Comparison of ENCODE assay signal across 12 cellular contexts in genomic region chr9:133657120-133657661, GRCh38. TPM values are rescaled to one million over a fixed set of nuclear protein-coding genes. Genes with fewer than 3 reads are reported as not detected.
DNase-seq lines count a peak whose midpoint lies in the region; ATAC-seq, FAIRE-seq and TF ChIP-seq lines count a peak whose summit lies in the region.
"Had no signal": no experiment of that assay in that cellular context is flagged by ENCODE, and none has a peak within 500 bp of the region (broad histone marks: within the 10 kb centered on the region; RNA-seq: fewer than 3 reads in every experiment).

No MANE protein-coding gene starts in this region.

- no peaks in the 10 kb centered on the region for H3K4me1 Mint-ChIP-seq in Calu3 (ENCODE audit: low read depth, unreplicated experiment)

- H3K27ac Mint-ChIP-seq in Calu3 (ENCODE audit: unreplicated experiment), result no peak overlapping the region
- H3K27ac Mint-ChIP-seq: progenitor cell of endocrine pancreas; stimulated activated effector memory CD8-positive, alpha-beta T cell treated with anti-CD3 and anti-CD28 coated beads, Interleukin-12 subunit alpha, Interleukin-12 subunit beta, amount 100 ng/mL, for 72 hours had no signal

- H2BK5ac ChIP-seq in H1 (ENCODE audit: low read depth, low read length), result no peak overlapping the region

- H3K56ac ChIP-seq in H1 (replicated peaks; ENCODE audit: insufficient read length, low read depth, low read length), result no peak overlapping the region

- H3K9ac ChIP-seq in H1 (replicated peaks in 1 of 4; ENCODE audit: extremely low read depth in 1 of 4, low read depth in 3 of 4, low read length in 3 of 4) (no peak overlapping the region), MM.1S (ENCODE audit: low read length) (no peak overlapping the region)

- H3F3A ChIP-seq in MM.1S (ENCODE audit: insufficient read depth, low read length), result no peaks in the 10 kb centered on the region

- FAIRE-seq in H1 (lab: Jason Lieb, UNC), result no peak

- H2AK5ac ChIP-seq in H1 (ENCODE audit: low read depth, low read length), result no peak overlapping the region

- H3K79me2 ChIP-seq in H1 (ENCODE audit: control insufficient read depth in 1 of 2, insufficient read depth in 2 of 2, low read length in 2 of 2) (no peaks in the 10 kb centered on the region), MM.1S (ENCODE audit: low read length) (no peaks in the 10 kb centered on the region)

- 75% methylated on average over 13 of the region's 13 CpGs for WGBS in right cardiac atrium
- WGBS in H1 (ENCODE audit: extremely low coverage in 1 of 2, insufficient coverage in 1 of 2, insufficient read length in 1 of 2, insufficient replicate concordance in 2 of 2, low coverage in 1 of 2, low lambda C conversion rate in 2 of 2, missing lambda C conversion rate in 1 of 2), 2 experiments, result 84% methylated on average over 11 of the region's 13 CpGs; no CpG with 5 or more reads in 1 of the 2 experiments

- no peaks in the 10 kb centered on the region for H3K9me3 Mint-ChIP-seq in Calu3 (ENCODE audit: low read depth, unreplicated experiment)
- H3K9me3 Mint-ChIP-seq: stimulated activated effector memory CD8-positive, alpha-beta T cell treated with anti-CD3 and anti-CD28 coated beads, Interleukin-12 subunit alpha, Interleukin-12 subunit beta, amount 100 ng/mL, for 72 hours had no signal

- TF ChIP-seq CTCF in H1 (IDR thresholded peaks at IDR 0.05; ENCODE audit: control extremely low read depth in 1 of 3, insufficient read depth in 1 of 3, low read depth in 1 of 3, low read length in 3 of 3) (no peak), Calu3 (IDR thresholded peaks at IDR 0.05; ENCODE audit: unreplicated experiment) (no peak), MM.1S (IDR thresholded peaks at IDR 0.05; ENCODE audit: low read length) (no peak)

- H2AFZ ChIP-seq in H1 (ENCODE audit: low read length) (no peak overlapping the region), MM.1S (ENCODE audit: low read length) (no peak overlapping the region)

- POLR2A ChIA-PET in H1 (lab: Charles Lee; ENCODE audit: partially characterized antibody), result interaction anchor here (1.4 to 2.4 kb wide), 3 partner anchors 9 to 13 kb away, joined by 3 to 7 read pairs (median 7); no protein-coding TSS in a partner anchor

- no peaks in the 10 kb centered on the region for H3K79me1 ChIP-seq in H1 (ENCODE audit: low read depth, low read length)

- no peak overlapping the region for H3K4me2 ChIP-seq in H1 (ENCODE audit: insufficient read depth in 1 of 2, low read depth in 2 of 2, low read length in 2 of 2)
- no peak overlapping the region for H3K4me2 ChIP-seq in MM.1S (ENCODE audit: low read depth, low read length)

- TF ChIP-seq EP300 in H1 (IDR thresholded peaks at IDR 0.05; ENCODE audit: borderline replicate concordance in 1 of 2, low read depth in 2 of 2, low read length in 2 of 2), result no peak

- no peak overlapping the region for H2BK15ac ChIP-seq in H1 (ENCODE audit: low read length)

- peaks cover 3% of the 10 kb centered on the region; the same call in 1 of the 2 replicates for H3K23me2 ChIP-seq in H1 (ENCODE audit: low read depth, low read length)

- TF ChIP-seq RAD21 in H1 (IDR thresholded peaks at IDR 0.05 in 1 of 2, conservative IDR thresholded peaks at IDR 0.05 in 1 of 2; ENCODE audit: low read depth in 2 of 2, low read length in 2 of 2), result no peak

- H3K27me3 ChIP-seq in right cardiac atrium (ENCODE audit: control insufficient read depth, insufficient read depth), result no peaks in the 10 kb centered on the region
- H3K27me3 ChIP-seq in H1 (replicated peaks in 1 of 4; ENCODE audit: control insufficient read depth in 3 of 4, extremely low read depth in 1 of 4, insufficient read depth in 3 of 4, low read length in 3 of 4), result peaks cover 0 to 12% (median 11%) of the 10 kb centered on the region in 4 experiments; a peak in 3 of 7 replicates
- H3K27me3 ChIP-seq in MM.1S (replicated peaks; ENCODE audit: insufficient read depth, low read length), result peaks cover 96% of the 10 kb centered on the region

- DNase-seq in right cardiac atrium, result peak in 2 of 3 donors; percentile 65 to 68
- no peak for DNase-seq in cardiac septum (ENCODE audit: low spot score)
- DNase-seq in NCI-H2171 treated with DMSO at 0.1 percent for 48 hours (lab: John Stamatoyannopoulos, UW), result peak; percentile 82
- no peak for DNase-seq in H1 (ENCODE audit: low read depth in 1 of 2, low spot score in 2 of 2)
- DNase-seq in Calu3, result no peak
- no peak for DNase-seq in MM.1S

- CTCF ChIA-PET in H1 (lab: Charles Lee; ENCODE audit: partially characterized antibody) (interaction anchor here (0.9 to 1.5 kb wide), 4 partner anchors 58 to 534 kb away, joined by 3 to 8 read pairs (median 3); no protein-coding TSS in a partner anchor), Calu3 (lab: Charles Lee) (no interaction called here)

- BruUV-seq in Calu3 (replicated peaks; lab: Mats Ljungman, UMichigan), result no TSS peak

- no peak for TF ChIP-seq POLR2A in H1 (IDR thresholded peaks at IDR 0.05; ENCODE audit: control extremely low read depth in 1 of 2, low read depth in 2 of 2, low read length in 2 of 2)

- no peak overlapping the region for H4K5ac ChIP-seq in H1 (ENCODE audit: insufficient read length, low read depth, low read length)

- H3K4me3 ChIP-seq in right cardiac atrium (ENCODE audit: low read length) (no peak overlapping the region), H1 (ENCODE audit: extremely low read depth in 1 of 4, insufficient read depth in 2 of 4, low read depth in 3 of 4, low read length in 4 of 4) (no peak overlapping the region), MM.1S (ENCODE audit: low read length) (no peak overlapping the region)

- H3K27me3 Mint-ChIP-seq in Calu3 (ENCODE audit: unreplicated experiment), result peaks cover 69% of the 10 kb centered on the region

- no peak overlapping the region for H2BK120ac ChIP-seq in H1 (replicated peaks; ENCODE audit: low read depth, low read length)

- no peak overlapping the region for H4K91ac ChIP-seq in H1 (replicated peaks; ENCODE audit: insufficient read length, low read length)

- peaks cover 3% of the 10 kb centered on the region for H3K4me1 ChIP-seq in right cardiac atrium (ENCODE audit: control insufficient read depth, insufficient read depth, low read length)
- H3K4me1 ChIP-seq in H1 (replicated peaks in 1 of 4; ENCODE audit: control insufficient read depth in 3 of 4, insufficient read depth in 4 of 4, low read length in 3 of 4), result peaks cover 0 to 15% (median 8%) of the 10 kb centered on the region in 4 experiments; a peak in 5 of 7 replicates
- H3K4me1 ChIP-seq in MM.1S (ENCODE audit: low read length), result no peaks in the 10 kb centered on the region

- H3K4me3 Mint-ChIP-seq in Calu3 (ENCODE audit: low read depth, unreplicated experiment), result no peak overlapping the region
- H3K4me3 Mint-ChIP-seq: stimulated activated effector memory CD8-positive, alpha-beta T cell treated with anti-CD3 and anti-CD28 coated beads, Interleukin-12 subunit alpha, Interleukin-12 subunit beta, amount 100 ng/mL, for 72 hours had no signal

- H2BK12ac ChIP-seq in H1 (ENCODE audit: low read depth, low read length), result 0 out of 2 replicates have a peak overlapping the region, but pooled peaks have one; percentile 27

- ATAC-seq in right cardiac atrium, result peak; percentile 3 to 6
- ATAC-seq in HG03139 (IDR thresholded peaks at IDR 0.05; ENCODE audit: unreplicated experiment), result no peak
- ATAC-seq in HG03565 (IDR thresholded peaks at IDR 0.05; ENCODE audit: unreplicated experiment), result no peak
- ATAC-seq: HCT116; stimulated activated effector memory CD8-positive, alpha-beta T cell treated with anti-CD3 and anti-CD28 coated beads, Interleukin-12 subunit alpha, Interleukin-12 subunit beta, amount 100 ng/mL, for 72 hours had no signal

- H3K14ac ChIP-seq in H1 (ENCODE audit: insufficient read length), result no peak overlapping the region

- H3K18ac ChIP-seq in H1 (ENCODE audit: extremely low read depth, low read length), result no peak overlapping the region

- intact Hi-C loops in right cardiac atrium (cut with DNase I), result no loop called here
- intact Hi-C loops in cardiac septum (cut with DNase I), result no loop called here
- intact Hi-C loops in Calu3 (cut with micrococcal nuclease; ENCODE audit: unreplicated experiment), result no loop called here

- H3K9me3 ChIP-seq in right cardiac atrium (ENCODE audit: control insufficient read depth, low read length) (no peaks in the 10 kb centered on the region), H1 (ENCODE audit: insufficient read depth in 2 of 2, low read depth in 1 of 2, low read length in 1 of 2) (no peaks in the 10 kb centered on the region), MM.1S (replicated peaks; ENCODE audit: insufficient read depth, low read length) (no peaks in the 10 kb centered on the region)

- H4K8ac ChIP-seq in H1 (ENCODE audit: extremely low read depth, insufficient read depth, low read length), result no peak overlapping the region

- H3K27ac ChIP-seq in right cardiac atrium (ENCODE audit: low read length) (no peak overlapping the region), H1 (ENCODE audit: low read depth, low read length) (no peak overlapping the region), MM.1S (ENCODE audit: low read length) (no peak overlapping the region)

- peaks cover 6% of the 10 kb centered on the region for H3K36me3 Mint-ChIP-seq in Calu3 (ENCODE audit: insufficient read depth, unreplicated experiment)
- H3K36me3 Mint-ChIP-seq: stimulated activated effector memory CD8-positive, alpha-beta T cell treated with anti-CD3 and anti-CD28 coated beads, Interleukin-12 subunit alpha, Interleukin-12 subunit beta, amount 100 ng/mL, for 72 hours had no signal

- no peak overlapping the region for H2BK20ac ChIP-seq in H1 (ENCODE audit: low read length)

- H4K20me1 ChIP-seq in H1 (replicated peaks in 1 of 2; ENCODE audit: control insufficient read depth in 1 of 2, insufficient read depth in 2 of 2, low read length in 2 of 2) (no peaks in the 10 kb centered on the region), MM.1S (ENCODE audit: insufficient read depth, low read length) (no peaks in the 10 kb centered on the region)

- H3K36me3 ChIP-seq in H1 (ENCODE audit: control insufficient read depth in 2 of 4, insufficient read depth in 4 of 4, low read length in 3 of 4) (no peaks in the 10 kb centered on the region), MM.1S (replicated peaks; ENCODE audit: insufficient read depth, low read length) (no peaks in the 10 kb centered on the region)

- H3K9me2 ChIP-seq in MM.1S (replicated peaks; ENCODE audit: insufficient read depth, low read length), result no peaks in the 10 kb centered on the region

- no peak overlapping the region for H3K23ac ChIP-seq in H1 (ENCODE audit: insufficient read length)

- no peak overlapping the region for H3K4ac ChIP-seq in H1 (replicated peaks; ENCODE audit: insufficient read length, low read depth, low read length)

RNA-seq across cellular contexts. Expression of gene DBH, which starts 21.0 kb away (rescaled TPM):
- total RNA-seq in right cardiac atrium, result under 1 TPM in 2 of 4 donors, not detected in 2; 0.09 to 0.14 TPM
- 0.05 TPM for polyA plus RNA-seq in right cardiac atrium
- not detected for total RNA-seq in cardiac septum
- 0.29 TPM in 1 of 2 replicates, not detected in the other for total RNA-seq in H1 (2021; fragmentation: NEBNext Ultra II Directional; extraction: Animal tissue kit (Norgen Biotek cat#: 25700))
- 0.18 and 0.24 TPM in 2 replicates for polyA plus RNA-seq in H1 (2011; rRNA removed)
- 0.17 TPM for polyA plus RNA-seq in H1 (2011; cell fraction: cytosol; rRNA removed)
- 0.76 TPM for polyA plus RNA-seq in H1 (2011; cell fraction: nucleus; rRNA removed)
- 0.11 to 0.53 TPM (median 0.31 TPM) in 4 replicates for polyA plus RNA-seq in H1 (2012, experiment 1 of 2)
- 0.12 TPM for polyA plus RNA-seq in H1 (2012, experiment 2 of 2)
- polyA plus RNA-seq in H1 (2013, experiment 1 of 2), result 0.20 TPM
- 0.26 TPM for polyA plus RNA-seq in H1 (2013, experiment 2 of 2)
- polyA minus RNA-seq in H1 (2011; rRNA and poly(A)+ RNA removed), result 0.10 and 0.22 TPM in 2 replicates
- polyA minus RNA-seq in H1 (2011; cell fraction: cytosol; rRNA and poly(A)+ RNA removed), result not detected
- 0.40 TPM for polyA minus RNA-seq in H1 (2011; cell fraction: nucleus; rRNA and poly(A)+ RNA removed)
- not detected in 2 replicates for total RNA-seq in Calu3 (2022)
- total RNA-seq: fibroblast of villous mesenchyme, progenitor cell of endocrine pancreas had no signal

RNA-seq across cellular contexts. Expression of gene FAM163B, which starts 48.0 kb away (rescaled TPM):
- total RNA-seq in right cardiac atrium (1 to 10 TPM; 1.2 to 5.4 (median 1.4) TPM), cardiac septum (not detected), Calu3 (2022) (not detected in 2 replicates)
- polyA plus RNA-seq in right cardiac atrium (2.0 TPM), H1 (2011; rRNA removed) (1.0 and 2.6 TPM in 2 replicates)
- 0.38 and 0.63 TPM in 2 replicates for total RNA-seq in H1 (2021; fragmentation: NEBNext Ultra II Directional; extraction: Animal tissue kit (Norgen Biotek cat#: 25700))
- 1.5 TPM for polyA plus RNA-seq in H1 (2011; cell fraction: cytosol; rRNA removed)
- polyA plus RNA-seq in H1 (2011; cell fraction: nucleus; rRNA removed), result 3.8 TPM
- 0.64 to 2.1 TPM (median 1.3 TPM) in 4 replicates for polyA plus RNA-seq in H1 (2012, experiment 1 of 2)
- 0.38 TPM for polyA plus RNA-seq in H1 (2012, experiment 2 of 2)
- polyA plus RNA-seq in H1 (2013, experiment 1 of 2), result 0.59 TPM
- polyA plus RNA-seq in H1 (2013, experiment 2 of 2), result 0.63 TPM
- 1.2 TPM in 2 replicates for polyA minus RNA-seq in H1 (2011; rRNA and poly(A)+ RNA removed)
- not detected for polyA minus RNA-seq in H1 (2011; cell fraction: cytosol; rRNA and poly(A)+ RNA removed)
- polyA minus RNA-seq in H1 (2011; cell fraction: nucleus; rRNA and poly(A)+ RNA removed), result 1.3 TPM
- total RNA-seq: fibroblast of villous mesenchyme, progenitor cell of endocrine pancreas had no signal

Comparison
In these comparisons a context has a peak if more than half of its experiments do, and no peak if none do; other contexts are left out.
1. DNase-seq: peak in right cardiac atrium (2 of 3) and NCI-H2171 treated with DMSO at 0.1 percent for 48 hours (single experiment); none in cardiac septum (single experiment), H1 (0 of 2), Calu3 (single experiment) and MM.1S (single experiment).
2. ATAC-seq: peak in right cardiac atrium (2 of 2); none in HG03139 (single experiment) and HG03565 (single experiment).